ENCODE assay signal across 21 cellular contexts in genomic region chr7:149827089-149827981, GRCh38. TPM values are rescaled to one million over a fixed set of nuclear protein-coding genes. Genes with fewer than 3 reads are reported as not detected.
DNase-seq lines count a peak whose midpoint lies in the region; ATAC-seq and TF ChIP-seq lines count a peak whose summit lies in the region.
"Had no signal": no experiment of that assay in that cellular context is flagged by ENCODE, and none has a peak within 500 bp of the region (broad histone marks: within the 10 kb centered on the region; RNA-seq: fewer than 3 reads in every experiment).

No MANE protein-coding gene starts in this region.

- H3K9me3 Mint-ChIP-seq in WTC11: peaks cover 3% of the 10 kb centered on the region; the same call in 1 of the 2 replicates
- no peaks in the 10 kb centered on the region for H3K9me3 Mint-ChIP-seq in naive thymus-derived CD8-positive, alpha-beta T cell
- H3K9me3 Mint-ChIP-seq: activated naive CD4-positive, alpha-beta T cell treated with anti-CD3 and anti-CD28 coated beads for 36 hours; activated T-cell treated with anti-CD3 and anti-CD28 coated beads, Interleukin-2, amount 50 U/mL, for 4 hours; CD14-positive monocyte; dendritic cell treated with granulocyte-macrophage colony-stimulating factor and Interleukin-4, amounts not matched to agents 40 ng/mL and 50 ng/mL, for 4 days; IgD-negative memory B cell had no signal

- no peaks in the 10 kb centered on the region for H3K36me3 Mint-ChIP-seq in WTC11
- H3K36me3 Mint-ChIP-seq in naive thymus-derived CD8-positive, alpha-beta T cell: no peaks in the 10 kb centered on the region
- H3K36me3 Mint-ChIP-seq: CD14-positive monocyte had no signal

- CTCF ChIA-PET in WTC11 (lab: Charles Lee): no interaction called here

- TF ChIP-seq CTCF in WTC11 (IDR thresholded peaks at IDR 0.05): no peak
- TF ChIP-seq CTCF in foreskin fibroblast (IDR thresholded peaks at IDR 0.05; ENCODE audit: low read depth, low read length): no peak

- H3K27me3 ChIP-seq in right cardiac atrium (ENCODE audit: control insufficient read depth, insufficient read depth): no peaks in the 10 kb centered on the region

- POLR2A ChIA-PET in WTC11 (lab: Charles Lee): no interaction called here
- POLR2A ChIA-PET in naive thymus-derived CD8-positive, alpha-beta T cell (lab: Charles Lee): interaction anchor here (0.8 kb wide), 1 partner anchor 45 kb away, joined by 4 read pairs; no protein-coding TSS in a partner anchor

- intact Hi-C loops in right cardiac atrium (cut with DNase I): no loop called here
- intact Hi-C loops in cardiac septum (cut with DNase I): no loop called here

- H3K27ac ChIP-seq in right cardiac atrium (ENCODE audit: low read length): no peak overlapping the region
- H3K27ac ChIP-seq: GM23248, SK-N-MC, suprapubic skin had no signal

- H3K27ac Mint-ChIP-seq in WTC11: no peak overlapping the region
- peak overlapping the region in 5 of 10 donors; percentile 43 to 80 (median 65) for H3K27ac Mint-ChIP-seq in naive thymus-derived CD8-positive, alpha-beta T cell
- H3K27ac Mint-ChIP-seq: activated naive CD4-positive, alpha-beta T cell treated with anti-CD3 and anti-CD28 coated beads for 36 hours; CD14-positive monocyte; dendritic cell treated with granulocyte-macrophage colony-stimulating factor and Interleukin-4, amounts not matched to agents 40 ng/mL and 50 ng/mL, for 4 days had no signal

- H3K4me3 ChIP-seq in right cardiac atrium (ENCODE audit: low read length) (no peak overlapping the region), foreskin fibroblast (ENCODE audit: low read depth in 1 of 2, low read length in 2 of 2) (no peak overlapping the region)
- H3K4me3 ChIP-seq: GM23248, SK-N-MC, suprapubic skin had no signal

- no peaks in the 10 kb centered on the region for H3K9me3 ChIP-seq in right cardiac atrium (ENCODE audit: control insufficient read depth, low read length)
- H3K9me3 ChIP-seq: suprapubic skin had no signal

- H3K4me3 Mint-ChIP-seq in WTC11: no peak overlapping the region
- peak overlapping the region in 3 of 10 donors; percentile 18 to 44 (median 31) for H3K4me3 Mint-ChIP-seq in naive thymus-derived CD8-positive, alpha-beta T cell
- H3K4me3 Mint-ChIP-seq: activated naive CD4-positive, alpha-beta T cell treated with anti-CD3 and anti-CD28 coated beads for 36 hours; activated T-cell treated with anti-CD3 and anti-CD28 coated beads, Interleukin-2, amount 50 U/mL, for 4 hours; CD14-positive monocyte; dendritic cell treated with granulocyte-macrophage colony-stimulating factor and Interleukin-4, amounts not matched to agents 40 ng/mL and 50 ng/mL, for 4 days; IgD-negative memory B cell had no signal

- H3K4me1 ChIP-seq in right cardiac atrium (ENCODE audit: control insufficient read depth, insufficient read depth, low read length): no peaks in the 10 kb centered on the region
- H3K4me1 ChIP-seq: suprapubic skin had no signal

- peaks cover 10% of the 10 kb centered on the region for H3K4me1 Mint-ChIP-seq in WTC11
- peaks cover 0 to 20% (median 11%) of the 10 kb centered on the region in 4 donors for H3K4me1 Mint-ChIP-seq in naive thymus-derived CD8-positive, alpha-beta T cell
- H3K4me1 Mint-ChIP-seq: CD14-positive monocyte had no signal

- DNase-seq in right cardiac atrium: peak in 2 of 3 donors; percentile 39 to 50
- no peak for DNase-seq in cardiac septum (ENCODE audit: low spot score)
- DNase-seq in WTC11 (ENCODE audit: low spot score): peak; percentile 7
- no peak for DNase-seq in naive thymus-derived CD8-positive, alpha-beta T cell
- DNase-seq in foreskin fibroblast: no peak
- DNase-seq in activated effector memory CD4-positive, alpha-beta T cell treated with Interleukin-2 at 50 U/mL for 16 hours: no peak
- DNase-seq: activated CD4-positive, alpha-beta T cell treated with anti-CD3 and anti-CD28 coated beads for 4 hours; activated naive CD4-positive, alpha-beta T cell treated with anti-CD3 and anti-CD28 coated beads for 36 hours; activated T-cell treated with anti-CD3 and anti-CD28 coated beads, Interleukin-2, amount 50 U/mL, for 4 hours; GM23248; small intestine; stimulated activated CD4-positive, alpha-beta T cell treated with anti-CD3 and anti-CD28 coated beads, Interleukin-2, amount 100 ng/mL, for 24 hours; T-helper 2 cell had no signal

- 78% methylated on average over 23 of the region's 23 CpGs for WGBS in right cardiac atrium

- ATAC-seq in right cardiac atrium (no peak), WTC11 (no peak), HG03378 (IDR thresholded peaks at IDR 0.05; ENCODE audit: unreplicated experiment) (no peak)
- peak; percentile 25 to 68 for ATAC-seq in naive thymus-derived CD8-positive, alpha-beta T cell
- ATAC-seq: activated T-cell treated with anti-CD3 and anti-CD28 coated beads, Interleukin-2, amount 50 U/mL, for 4 hours had no signal

- no peaks in the 10 kb centered on the region; the same call in none of the 2 replicates for H3K27me3 Mint-ChIP-seq in WTC11 (ENCODE audit: low read depth)
- H3K27me3 Mint-ChIP-seq in naive thymus-derived CD8-positive, alpha-beta T cell: peaks cover 0 to 7% (median 5%) of the 10 kb centered on the region in 5 donors

TF ChIP-seq in WTC11, 78 proteins besides CTCF, POLR2A, EP300 and RAD21 (continues in another document):
- TF ChIP-seq FOXJ3 (CRISPR knock-in tag; IDR thresholded peaks at IDR 0.05; ENCODE audit: borderline replicate concordance): no peak
- TF ChIP-seq E2F4 (CRISPR knock-in tag; IDR thresholded peaks at IDR 0.05; ENCODE audit: borderline replicate concordance, low read depth): no peak
- TF ChIP-seq E2F5 (CRISPR knock-in tag; IDR thresholded peaks at IDR 0.05): no peak
- no peak for TF ChIP-seq MXD4 (CRISPR knock-in tag; IDR thresholded peaks at IDR 0.05; ENCODE audit: borderline replicate concordance)
- TF ChIP-seq ATF1 (CRISPR knock-in tag; IDR thresholded peaks at IDR 0.05): no peak
- TF ChIP-seq GABPB1 (CRISPR knock-in tag; IDR thresholded peaks at IDR 0.05): no peak
- no peak for TF ChIP-seq ZMAT4 (CRISPR knock-in tag; IDR thresholded peaks at IDR 0.05)
- no peak for TF ChIP-seq SOX15 (CRISPR knock-in tag; IDR thresholded peaks at IDR 0.05)
- no peak for TF ChIP-seq ZNF425 (CRISPR knock-in tag; conservative IDR thresholded peaks at IDR 0.05)

RNA-seq across cellular contexts. Expression of gene ZNF862, which starts 10.8 kb away (rescaled TPM):
- total RNA-seq in right cardiac atrium: 10 to 100 TPM in 3 of 4 donors, 1 to 10 TPM in 1; 9.0 to 15.9 (median 14.2) TPM
- polyA plus RNA-seq in right cardiac atrium: 7.8 TPM
- 12.8 TPM for total RNA-seq in cardiac septum
- 3.6 to 6.3 TPM (median 5.8 TPM) in 3 replicates for total RNA-seq in WTC11 (2021)
- total RNA-seq in naive thymus-derived CD8-positive, alpha-beta T cell: 10 to 100 TPM; 82.9 to 88.4 TPM
- 10 to 100 TPM in 1 of 3 donors, 1 to 10 TPM in 2; 6.1 to 10.6 (median 9.6) TPM for polyA plus RNA-seq in naive thymus-derived CD8-positive, alpha-beta T cell

RNA-seq across cellular contexts. Expression of gene ATP6V0E2, which starts 46.4 kb away (rescaled TPM):
- 100 to 1,000 TPM in 1 of 4 donors, 10 to 100 TPM in 3; 53.0 to 113 (median 79.0) TPM for total RNA-seq in right cardiac atrium
- 66.5 TPM for polyA plus RNA-seq in right cardiac atrium
- total RNA-seq in cardiac septum: 80.2 TPM
- 22.7 to 26.2 TPM (median 24.8 TPM) in 3 replicates for total RNA-seq in WTC11 (2021)
- 10 to 100 TPM; 81.7 to 90.5 TPM for total RNA-seq in naive thymus-derived CD8-positive, alpha-beta T cell
- 100 to 1,000 TPM; 209 to 253 (median 246) TPM for polyA plus RNA-seq in naive thymus-derived CD8-positive, alpha-beta T cell

RNA-seq across cellular contexts. Expression of gene ZNF467, which starts 53.9 kb away (rescaled TPM):
- 10 to 100 TPM; 10.4 to 15.6 (median 11.6) TPM for total RNA-seq in right cardiac atrium
- 6.6 TPM for polyA plus RNA-seq in right cardiac atrium
- total RNA-seq in cardiac septum: 7.0 TPM
- 0.70 to 1.2 TPM (median 0.73 TPM) in 3 replicates for total RNA-seq in WTC11 (2021)
- 1 to 10 TPM in 1 of 2 experiments, under 1 TPM in 1; 0.88 to 2.0 TPM for total RNA-seq in naive thymus-derived CD8-positive, alpha-beta T cell
- polyA plus RNA-seq in naive thymus-derived CD8-positive, alpha-beta T cell: 1 to 10 TPM; 2.4 to 4.8 (median 4.4) TPM
- total RNA-seq: GM23248, kidney epithelial cell, RPMI7951 had no signal
- polyA plus RNA-seq: GM23248, IgD-negative memory B cell had no signal

Comparison
In these comparisons a context has a peak if more than half of its experiments do, and no peak if none do; other contexts are left out.
1. DNase-seq: peak in right cardiac atrium (2 of 3) and WTC11 (single experiment); none in cardiac septum (single experiment), naive thymus-derived CD8-positive, alpha-beta T cell (0 of 10), foreskin fibroblast (0 of 2) and activated effector memory CD4-positive, alpha-beta T cell treated with Interleukin-2 at 50 U/mL for 16 hours (single experiment).
2. ATAC-seq: peak in naive thymus-derived CD8-positive, alpha-beta T cell (2 of 2); none in right cardiac atrium (0 of 2), WTC11 (single experiment) and HG03378 (single experiment).